ENCODE assay signal across 16 cellular contexts in the genomic region with DNA sequence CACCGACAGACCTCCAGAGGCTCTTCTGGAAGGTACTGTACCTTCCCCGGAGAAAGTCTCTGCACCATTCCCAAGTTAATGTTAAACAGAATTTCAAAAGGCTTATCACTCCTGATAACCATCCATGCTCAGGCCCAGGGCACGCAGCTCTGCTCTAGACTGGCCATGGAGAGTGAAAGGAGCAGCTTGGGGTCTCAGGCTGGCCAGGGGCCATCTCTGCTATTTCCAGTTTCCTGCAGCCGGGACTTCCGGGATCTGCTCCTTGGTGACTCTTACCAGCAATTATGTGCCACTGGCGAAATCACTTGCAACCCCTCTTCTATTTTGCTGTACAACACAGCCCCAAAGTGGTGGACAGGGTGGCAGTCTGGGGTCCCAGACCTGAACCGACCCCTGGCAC. TPM values are rescaled to one million over a fixed set of nuclear protein-coding genes. Genes with fewer than 3 reads are reported as not detected.
A peak's percentile ranks its signal among the peaks of the same experiment; 100 is the strongest.
DNase-seq lines count a peak whose midpoint lies in the region; ATAC-seq, FAIRE-seq and TF ChIP-seq lines count a peak whose summit lies in the region.
"Had no signal": no experiment of that assay in that cellular context is flagged by ENCODE, and none has a peak within 500 bp of the region (broad histone marks: within the 10 kb centered on the region; RNA-seq: fewer than 3 reads in every experiment).

No MANE protein-coding gene starts in this region.

- no peaks in the 10 kb centered on the region for H3K79me1 ChIP-seq in H1 (ENCODE audit: low read depth, low read length)

- H3K4me1 ChIP-seq in SK-N-SH (ENCODE audit: control insufficient read depth in 1 of 2, insufficient read depth in 2 of 2, low read depth in 1 of 2, low read length in 1 of 2) (peaks cover 0 to 5% of the 10 kb centered on the region in 2 experiments; a peak in 1 of 4 replicates), H1 (replicated peaks in 1 of 4; ENCODE audit: control insufficient read depth in 3 of 4, insufficient read depth in 4 of 4, low read length in 3 of 4) (peaks cover 0 to 22% (median 9%) of the 10 kb centered on the region in 4 experiments; a peak in 5 of 7 replicates), lower lobe of right lung (peaks cover 15% of the 10 kb centered on the region), vagina (peaks cover 21% of the 10 kb centered on the region)

- TF ChIP-seq POLR2A in H1 (IDR thresholded peaks at IDR 0.05; ENCODE audit: control extremely low read depth in 1 of 2, low read depth in 2 of 2, low read length in 2 of 2) (no peak), vagina (IDR thresholded peaks at IDR 0.05) (no peak)

- POLR2A ChIA-PET in SK-N-SH (lab: Yijun Ruan, JAX) (no interaction called here), H1 (lab: Charles Lee; ENCODE audit: partially characterized antibody) (interaction anchor here (0.9 to 3.9 kb wide), 8 partner anchors 9 to 51 kb away, joined by 3 to 23 read pairs (median 5); a partner anchor contains a TSS)

- no peak for TF ChIP-seq EP300 in SK-N-SH (IDR thresholded peaks at IDR 0.05; ENCODE audit: borderline replicate concordance in 1 of 2, low read depth in 1 of 2, low read length in 1 of 2)
- TF ChIP-seq EP300 in H1 (IDR thresholded peaks at IDR 0.05; ENCODE audit: borderline replicate concordance in 1 of 2, low read depth in 2 of 2, low read length in 2 of 2), result no peak

- no peak overlapping the region for H3K4me3 ChIP-seq in SK-N-SH (ENCODE audit: low read depth in 2 of 2, low read length in 1 of 2)
- H3K4me3 ChIP-seq in H1 (ENCODE audit: extremely low read depth in 1 of 4, insufficient read depth in 2 of 4, low read depth in 3 of 4, low read length in 4 of 4), result peak overlapping the region; percentile 44 to 67 (median 58); a peak in 7 of 8 replicates
- peak overlapping the region; percentile 55 for H3K4me3 ChIP-seq in lower lobe of right lung
- peak overlapping the region in 1 of 2 donors; percentile 28 for H3K4me3 ChIP-seq in vagina
- H3K4me3 ChIP-seq: A549 had no signal

- WGBS in SK-N-SH (ENCODE audit: low lambda C conversion rate), result 75% methylated on average over 7 of the region's 7 CpGs
- WGBS in H1 (ENCODE audit: extremely low coverage in 1 of 2, insufficient coverage in 1 of 2, insufficient read length in 1 of 2, insufficient replicate concordance in 2 of 2, low coverage in 1 of 2, low lambda C conversion rate in 2 of 2, missing lambda C conversion rate in 1 of 2), 2 experiments, result 88% methylated on average over 7 of the region's 7 CpGs; no CpG with 5 or more reads in 1 of the 2 experiments

- H2BK20ac ChIP-seq in H1 (ENCODE audit: low read length), result 0 out of 2 replicates have a peak overlapping the region, but pooled peaks have one; percentile 72

- H3K23ac ChIP-seq in H1 (ENCODE audit: insufficient read length), result no peak overlapping the region

- H3K4me3 Mint-ChIP-seq in immature natural killer cell, result no peak overlapping the region
- H3K4me3 Mint-ChIP-seq: activated CD8-positive, alpha-beta memory T cell treated with anti-CD3 and anti-CD28 coated beads, Interleukin-2, amount 10 ng/mL, durations not matched to agents 7 days and 5 days; activated naive CD8-positive, alpha-beta T cell treated with anti-CD3 and anti-CD28 coated beads for 36 hours had no signal

- peaks cover 0 to 2% of the 10 kb centered on the region in 2 donors for H3K4me1 Mint-ChIP-seq in immature natural killer cell
- H3K4me1 Mint-ChIP-seq: activated naive CD8-positive, alpha-beta T cell treated with anti-CD3 and anti-CD28 coated beads for 36 hours had no signal

- no peaks in the 10 kb centered on the region for H3K79me2 ChIP-seq in SK-N-SH (ENCODE audit: insufficient read depth)
- H3K79me2 ChIP-seq in H1 (ENCODE audit: control insufficient read depth in 1 of 2, insufficient read depth in 2 of 2, low read length in 2 of 2), result no peaks in the 10 kb centered on the region

- H4K20me1 ChIP-seq in SK-N-SH (ENCODE audit: insufficient read depth) (no peaks in the 10 kb centered on the region), H1 (replicated peaks in 1 of 2; ENCODE audit: control insufficient read depth in 1 of 2, insufficient read depth in 2 of 2, low read length in 2 of 2) (peaks cover 0 to 4% of the 10 kb centered on the region in 2 experiments)

- H3K27me3 ChIP-seq in SK-N-SH (ENCODE audit: insufficient read depth) (no peaks in the 10 kb centered on the region), H1 (replicated peaks in 1 of 4; ENCODE audit: control insufficient read depth in 3 of 4, extremely low read depth in 1 of 4, insufficient read depth in 3 of 4, low read length in 3 of 4) (no peaks in the 10 kb centered on the region), lower lobe of right lung (ENCODE audit: low read depth) (no peaks in the 10 kb centered on the region), vagina (no peaks in the 10 kb centered on the region)

- H3K27ac ChIP-seq in SK-N-SH (ENCODE audit: low read depth in 2 of 2, low read length in 1 of 2), result no peak overlapping the region; a peak in 1 of 4 replicates
- H3K27ac ChIP-seq in H1 (ENCODE audit: low read depth, low read length), result no peak overlapping the region
- H3K27ac ChIP-seq in lower lobe of right lung, result peak overlapping the region; percentile 63
- H3K27ac ChIP-seq in vagina, result peak overlapping the region; percentile 2
- H3K27ac ChIP-seq: A549 had no signal

- no peak overlapping the region for H3K14ac ChIP-seq in H1 (ENCODE audit: insufficient read length)

- H3K9ac ChIP-seq in SK-N-SH (no peak overlapping the region), H1 (replicated peaks in 1 of 4; ENCODE audit: extremely low read depth in 1 of 4, low read depth in 3 of 4, low read length in 3 of 4) (peak overlapping the region in 2 of 4 experiments; percentile 4 to 13; a peak in 2 of 7 replicates)

- H2AK5ac ChIP-seq in H1 (ENCODE audit: low read depth, low read length), result no peak overlapping the region

- FAIRE-seq in H1 (lab: Jason Lieb, UNC), result no peak
- FAIRE-seq: A549 had no signal

- H2AFZ ChIP-seq in SK-N-SH (ENCODE audit: low read depth) (no peak overlapping the region), H1 (ENCODE audit: low read length) (no peak overlapping the region)

- TF ChIP-seq RAD21 in SK-N-SH (IDR thresholded peaks at IDR 0.05; ENCODE audit: low read length) (no peak), H1 (IDR thresholded peaks at IDR 0.05 in 1 of 2, conservative IDR thresholded peaks at IDR 0.05 in 1 of 2; ENCODE audit: low read depth in 2 of 2, low read length in 2 of 2) (no peak)

- no peaks in the 10 kb centered on the region for H3K9me3 Mint-ChIP-seq in immature natural killer cell
- H3K9me3 Mint-ChIP-seq: activated naive CD8-positive, alpha-beta T cell treated with anti-CD3 and anti-CD28 coated beads for 36 hours; nephron progenitor cell had no signal

- intact Hi-C loops in lower lobe of right lung (cut with DNase I) (no loop called here), vagina (cut with DNase I) (no loop called here)

- H3K4me2 ChIP-seq in SK-N-SH (no peak overlapping the region), H1 (ENCODE audit: insufficient read depth in 1 of 2, low read depth in 2 of 2, low read length in 2 of 2) (peak overlapping the region; percentile 70 to 79)
- H3K4me2 ChIP-seq: A549 had no signal

- no peak overlapping the region for H3K27ac Mint-ChIP-seq in immature natural killer cell
- H3K27ac Mint-ChIP-seq: activated CD8-positive, alpha-beta memory T cell treated with anti-CD3 and anti-CD28 coated beads, Interleukin-2, amount 10 ng/mL, durations not matched to agents 7 days and 5 days; activated naive CD8-positive, alpha-beta T cell treated with anti-CD3 and anti-CD28 coated beads for 36 hours; nephron progenitor cell had no signal

- no peak overlapping the region for H4K5ac ChIP-seq in H1 (ENCODE audit: insufficient read length, low read depth, low read length)

- peaks cover 0 to 10% (median 5%) of the 10 kb centered on the region in 3 donors for H3K36me3 Mint-ChIP-seq in immature natural killer cell
- H3K36me3 Mint-ChIP-seq: activated naive CD8-positive, alpha-beta T cell treated with anti-CD3 and anti-CD28 coated beads for 36 hours had no signal

- DNase-seq in SK-N-SH (peak; percentile 61), H1 (ENCODE audit: low read depth in 1 of 2, low spot score in 2 of 2) (no peak), lower lobe of right lung (no peak), vagina (ENCODE audit: extremely low spot score in 2 of 2) (no peak), immature natural killer cell (no peak), omental fat pad (ENCODE audit: low spot score) (no peak), GM03348 (ENCODE audit: low spot score) (no peak)
- DNase-seq: activated CD8-positive, alpha-beta memory T cell treated with anti-CD3 and anti-CD28 coated beads, Interleukin-2, amount 10 ng/mL, durations not matched to agents 7 days and 5 days; activated naive CD8-positive, alpha-beta T cell treated with anti-CD3 and anti-CD28 coated beads for 36 hours; NCI-H524 treated with DMSO at 0.1 percent for 48 hours had no signal

- no peak overlapping the region for H3K4ac ChIP-seq in H1 (replicated peaks; ENCODE audit: insufficient read length, low read depth, low read length)

- H3K9me3 ChIP-seq in SK-N-SH, result no peaks in the 10 kb centered on the region
- no peaks in the 10 kb centered on the region for H3K9me3 ChIP-seq in H1 (ENCODE audit: insufficient read depth in 2 of 2, low read depth in 1 of 2, low read length in 1 of 2)
- H3K9me3 ChIP-seq in lower lobe of right lung, result no peaks in the 10 kb centered on the region
- no peaks in the 10 kb centered on the region for H3K9me3 ChIP-seq in vagina
- H3K9me3 ChIP-seq: A549 had no signal

- H3F3A ChIP-seq in SK-N-SH (replicated peaks; ENCODE audit: insufficient read depth), result peaks cover 6% of the 10 kb centered on the region

- CTCF ChIA-PET in SK-N-SH (lab: Yijun Ruan, JAX), result interaction anchor here (1.2 to 1.6 kb wide), 3 partner anchors 12 to 88 kb away, joined by 3 to 5 read pairs (median 3); no protein-coding TSS in a partner anchor
- CTCF ChIA-PET in H1 (lab: Charles Lee; ENCODE audit: partially characterized antibody), result interaction anchor here (0.8 to 6.5 kb wide), 4 partner anchors 9 to 50 kb away, joined by 3 to 69 read pairs (median 28); a partner anchor contains a TSS

- H3K18ac ChIP-seq in H1 (ENCODE audit: extremely low read depth, low read length), result no peak overlapping the region

- H2BK15ac ChIP-seq in H1 (ENCODE audit: low read length), result 0 out of 2 replicates have a peak overlapping the region, but pooled peaks have one; percentile 29

- H3K36me3 ChIP-seq in SK-N-SH (replicated peaks in 1 of 2; ENCODE audit: control insufficient read depth in 1 of 2, insufficient read depth in 2 of 2, low read length in 1 of 2) (peaks cover 17 to 20% of the 10 kb centered on the region in 2 experiments), H1 (ENCODE audit: control insufficient read depth in 2 of 4, insufficient read depth in 4 of 4, low read length in 3 of 4) (no peaks in the 10 kb centered on the region; a peak in 1 of 8 replicates), lower lobe of right lung (peaks cover 32% of the 10 kb centered on the region), vagina (peaks cover 0 to 8% of the 10 kb centered on the region in 2 donors)

- H2BK12ac ChIP-seq in H1 (ENCODE audit: low read depth, low read length), result peak overlapping the region; percentile 17; the same call in 1 of the 2 replicates

- peaks cover 0 to 4% (median 0%) of the 10 kb centered on the region in 3 donors for H3K27me3 Mint-ChIP-seq in immature natural killer cell (ENCODE audit: low read depth in 3 of 3)
- H3K27me3 Mint-ChIP-seq: activated CD8-positive, alpha-beta memory T cell treated with anti-CD3 and anti-CD28 coated beads, Interleukin-2, amount 10 ng/mL, durations not matched to agents 7 days and 5 days; activated naive CD8-positive, alpha-beta T cell treated with anti-CD3 and anti-CD28 coated beads for 36 hours had no signal

- H2BK120ac ChIP-seq in H1 (replicated peaks; ENCODE audit: low read depth, low read length), result no peak overlapping the region

- TF ChIP-seq CTCF in SK-N-SH (IDR thresholded peaks at IDR 0.05), result no peak
- no peak for TF ChIP-seq CTCF in H1 (IDR thresholded peaks at IDR 0.05; ENCODE audit: control extremely low read depth in 1 of 3, insufficient read depth in 1 of 3, low read depth in 1 of 3, low read length in 3 of 3)
- TF ChIP-seq CTCF in lower lobe of right lung (IDR thresholded peaks at IDR 0.05), result no peak
- TF ChIP-seq CTCF in vagina (IDR thresholded peaks at IDR 0.05), result no peak
- TF ChIP-seq CTCF in omental fat pad (IDR thresholded peaks at IDR 0.05), result no peak

- peaks cover 6% of the 10 kb centered on the region; the same call in 1 of the 2 replicates for H3K23me2 ChIP-seq in H1 (ENCODE audit: low read depth, low read length)

- ATAC-seq in SK-N-SH treated with all-trans-retinoic acid at 6 μM for 48 hours (no peak; the same call in 2 of the 3 replicates), lower lobe of right lung (peak in 1 of 2 donors; percentile 2), omental fat pad (ENCODE audit: low FRiP score) (no peak)
- ATAC-seq: activated CD8-positive, alpha-beta memory T cell treated with anti-CD3 and anti-CD28 coated beads, Interleukin-2, amount 10 ng/mL, durations not matched to agents 7 days and 5 days had no signal

- H3K56ac ChIP-seq in H1 (replicated peaks; ENCODE audit: insufficient read length, low read depth, low read length), result no peak overlapping the region

- H3K9me2 ChIP-seq in SK-N-SH, result no peaks in the 10 kb centered on the region

- H4K91ac ChIP-seq in H1 (replicated peaks; ENCODE audit: insufficient read length, low read length), result peak overlapping the region; percentile 65

- peak overlapping the region; percentile 57 for H4K8ac ChIP-seq in H1 (ENCODE audit: extremely low read depth, insufficient read depth, low read length)

- H2BK5ac ChIP-seq in H1 (ENCODE audit: low read depth, low read length), result peak overlapping the region; percentile 75

RNA-seq across cellular contexts. Expression of a gene that starts 6.0 kb away (rescaled TPM):
- polyA plus RNA-seq in SK-N-SH (2012; rRNA removed), result 24.0 and 29.0 TPM in 2 replicates
- 4.8 and 8.1 TPM in 2 replicates for polyA plus RNA-seq in SK-N-SH (2012; cell fraction: cytosol; rRNA removed)
- polyA plus RNA-seq in SK-N-SH (2012; cell fraction: nucleus; rRNA removed), result 139 and 167 TPM in 2 replicates
- 5.5 and 5.9 TPM in 2 replicates for total RNA-seq in H1 (2021; fragmentation: NEBNext Ultra II Directional; extraction: Animal tissue kit (Norgen Biotek cat#: 25700))
- 7.6 and 11.1 TPM in 2 replicates for polyA plus RNA-seq in H1 (2011; rRNA removed)
- polyA plus RNA-seq in H1 (2011; cell fraction: cytosol; rRNA removed), result 7.0 TPM
- 21.7 TPM for polyA plus RNA-seq in H1 (2011; cell fraction: nucleus; rRNA removed)
- polyA plus RNA-seq in H1 (2012, experiment 1 of 2), result 3.8 to 6.3 TPM (median 4.8 TPM) in 4 replicates
- 3.7 TPM for polyA plus RNA-seq in H1 (2012, experiment 2 of 2)
- polyA plus RNA-seq in H1 (2013, experiment 1 of 2), result 3.6 TPM
- polyA plus RNA-seq in H1 (2013, experiment 2 of 2), result 2.9 TPM
- polyA minus RNA-seq in H1 (2011; rRNA and poly(A)+ RNA removed), result 2.7 and 5.7 TPM in 2 replicates
- 2.6 TPM for polyA minus RNA-seq in H1 (2011; cell fraction: cytosol; rRNA and poly(A)+ RNA removed)
- 6.4 TPM for polyA minus RNA-seq in H1 (2011; cell fraction: nucleus; rRNA and poly(A)+ RNA removed)
- 11.1 TPM for total RNA-seq in lower lobe of right lung
- total RNA-seq in vagina, result 8.6 TPM
- 1 to 10 TPM in 1 of 3 donors, under 1 TPM in 1, not detected in 1; 0.32 to 1.4 TPM for polyA plus RNA-seq in immature natural killer cell
- 100 to 1,000 TPM in 1 of 4 donors, 10 to 100 TPM in 3; 43.3 to 280 (median 60.5) TPM for total RNA-seq in omental fat pad

RNA-seq across cellular contexts. Expression of a gene that starts 13.2 kb away (rescaled TPM):
- polyA plus RNA-seq in SK-N-SH (2012; rRNA removed), result 1,071 and 1,313 TPM in 2 replicates
- 949 and 1,101 TPM in 2 replicates for polyA plus RNA-seq in SK-N-SH (2012; cell fraction: cytosol; rRNA removed)
- polyA plus RNA-seq in SK-N-SH (2012; cell fraction: nucleus; rRNA removed), result 516 and 580 TPM in 2 replicates
- total RNA-seq in H1 (2021; fragmentation: NEBNext Ultra II Directional; extraction: Animal tissue kit (Norgen Biotek cat#: 25700)), result 122 and 128 TPM in 2 replicates
- 195 and 246 TPM in 2 replicates for polyA plus RNA-seq in H1 (2011; rRNA removed)
- 294 TPM for polyA plus RNA-seq in H1 (2011; cell fraction: cytosol; rRNA removed)
- 158 TPM for polyA plus RNA-seq in H1 (2011; cell fraction: nucleus; rRNA removed)
- polyA plus RNA-seq in H1 (2012, experiment 1 of 2), result 116 to 183 TPM (median 179 TPM) in 4 replicates
- polyA plus RNA-seq in H1 (2012, experiment 2 of 2), result 229 TPM
- polyA plus RNA-seq in H1 (2013, experiment 1 of 2), result 101 TPM
- 103 TPM for polyA plus RNA-seq in H1 (2013, experiment 2 of 2)
- 58.6 and 63.0 TPM in 2 replicates for polyA minus RNA-seq in H1 (2011; rRNA and poly(A)+ RNA removed)
- polyA minus RNA-seq in H1 (2011; cell fraction: cytosol; rRNA and poly(A)+ RNA removed), result 42.5 TPM
- polyA minus RNA-seq in H1 (2011; cell fraction: nucleus; rRNA and poly(A)+ RNA removed), result 30.6 TPM
- 133 TPM for total RNA-seq in lower lobe of right lung
- total RNA-seq in vagina, result 204 TPM
- polyA plus RNA-seq in immature natural killer cell, result 100 to 1,000 TPM; 224 to 384 (median 327) TPM
- total RNA-seq in omental fat pad, result 100 to 1,000 TPM; 243 to 384 (median 344) TPM

RNA-seq across cellular contexts. Expression of a gene that starts 13.7 kb away (rescaled TPM):
- polyA plus RNA-seq in SK-N-SH (2012; rRNA removed), result 71.6 and 101 TPM in 2 replicates
- polyA plus RNA-seq in SK-N-SH (2012; cell fraction: cytosol; rRNA removed), result 71.5 and 71.8 TPM in 2 replicates
- 53.6 and 77.5 TPM in 2 replicates for polyA plus RNA-seq in SK-N-SH (2012; cell fraction: nucleus; rRNA removed)
- total RNA-seq in H1 (2021; fragmentation: NEBNext Ultra II Directional; extraction: Animal tissue kit (Norgen Biotek cat#: 25700)), result 59.9 and 61.7 TPM in 2 replicates
- polyA plus RNA-seq in H1 (2011; rRNA removed), result 38.2 and 48.9 TPM in 2 replicates
- 42.0 TPM for polyA plus RNA-seq in H1 (2011; cell fraction: cytosol; rRNA removed)
- 34.7 TPM for polyA plus RNA-seq in H1 (2011; cell fraction: nucleus; rRNA removed)
- 42.1 to 47.7 TPM (median 44.9 TPM) in 4 replicates for polyA plus RNA-seq in H1 (2012, experiment 1 of 2)
- 69.3 TPM for polyA plus RNA-seq in H1 (2012, experiment 2 of 2)
- polyA plus RNA-seq in H1 (2013, experiment 1 of 2), result 54.8 TPM
- polyA plus RNA-seq in H1 (2013, experiment 2 of 2), result 58.5 TPM
- 10.5 and 11.1 TPM in 2 replicates for polyA minus RNA-seq in H1 (2011; rRNA and poly(A)+ RNA removed)
- 18.8 TPM for polyA minus RNA-seq in H1 (2011; cell fraction: cytosol; rRNA and poly(A)+ RNA removed)
- 10.6 TPM for polyA minus RNA-seq in H1 (2011; cell fraction: nucleus; rRNA and poly(A)+ RNA removed)
- 55.4 TPM for total RNA-seq in lower lobe of right lung
- 55.2 TPM for total RNA-seq in vagina
- polyA plus RNA-seq in immature natural killer cell, result 100 to 1,000 TPM in 2 of 3 donors, 10 to 100 TPM in 1; 88.2 to 135 (median 116) TPM
- total RNA-seq in omental fat pad, result 100 to 1,000 TPM in 1 of 4 donors, 10 to 100 TPM in 3; 54.6 to 113 (median 77.1) TPM

RNA-seq across cellular contexts. Expression of a gene that starts 14.3 kb away (rescaled TPM):
- polyA plus RNA-seq in SK-N-SH (2012; rRNA removed) (134 and 276 TPM in 2 replicates), H1 (2011; rRNA removed) (28.4 and 57.0 TPM in 2 replicates), immature natural killer cell (10 to 100 TPM; 19.6 to 28.6 (median 26.6) TPM)
- 143 and 163 TPM in 2 replicates for polyA plus RNA-seq in SK-N-SH (2012; cell fraction: cytosol; rRNA removed)
- 295 and 343 TPM in 2 replicates for polyA plus RNA-seq in SK-N-SH (2012; cell fraction: nucleus; rRNA removed)
- total RNA-seq in H1 (2021; fragmentation: NEBNext Ultra II Directional; extraction: Animal tissue kit (Norgen Biotek cat#: 25700)), result 43.1 and 47.2 TPM in 2 replicates
- polyA plus RNA-seq in H1 (2011; cell fraction: cytosol; rRNA removed), result 26.9 TPM
- 83.2 TPM for polyA plus RNA-seq in H1 (2011; cell fraction: nucleus; rRNA removed)
- 39.5 to 45.8 TPM (median 44.6 TPM) in 4 replicates for polyA plus RNA-seq in H1 (2012, experiment 1 of 2)
- 42.4 TPM for polyA plus RNA-seq in H1 (2012, experiment 2 of 2)
- 80.5 TPM for polyA plus RNA-seq in H1 (2013, experiment 1 of 2)
- 71.8 TPM for polyA plus RNA-seq in H1 (2013, experiment 2 of 2)
- 12.3 and 19.4 TPM in 2 replicates for polyA minus RNA-seq in H1 (2011; rRNA and poly(A)+ RNA removed)
- polyA minus RNA-seq in H1 (2011; cell fraction: cytosol; rRNA and poly(A)+ RNA removed), result 26.1 TPM
- polyA minus RNA-seq in H1 (2011; cell fraction: nucleus; rRNA and poly(A)+ RNA removed), result 26.9 TPM
- total RNA-seq in lower lobe of right lung (87.9 TPM), vagina (41.5 TPM), omental fat pad (10 to 100 TPM; 41.1 to 68.5 (median 51.6) TPM)

RNA-seq across cellular contexts. Expression of a gene that starts 30.8 kb away (rescaled TPM):
- not detected in 2 replicates for polyA plus RNA-seq in SK-N-SH (2012; rRNA removed)
- polyA plus RNA-seq in SK-N-SH (2012; cell fraction: cytosol; rRNA removed), result not detected in 2 replicates
- not detected in 2 replicates for polyA plus RNA-seq in SK-N-SH (2012; cell fraction: nucleus; rRNA removed)
- 0.82 TPM in 1 of 2 replicates, not detected in the other for total RNA-seq in H1 (2021; fragmentation: NEBNext Ultra II Directional; extraction: Animal tissue kit (Norgen Biotek cat#: 25700))
- polyA plus RNA-seq in H1 (2011; rRNA removed), result 0.21 and 0.58 TPM in 2 replicates
- polyA plus RNA-seq in H1 (2011; cell fraction: cytosol; rRNA removed), result 0.48 TPM
- 0.76 TPM for polyA plus RNA-seq in H1 (2011; cell fraction: nucleus; rRNA removed)
- polyA plus RNA-seq in H1 (2012, experiment 1 of 2), result 0.23 to 0.61 TPM (median 0.24 TPM) in 3 of 4 replicates, not detected in the other
- polyA plus RNA-seq in H1 (2012, experiment 2 of 2), result 0.14 TPM
- polyA plus RNA-seq in H1 (2013, experiment 1 of 2), result 0.59 TPM
- polyA plus RNA-seq in H1 (2013, experiment 2 of 2), result 0.72 TPM
- 1.9 TPM in 1 of 2 replicates, not detected in the other for polyA minus RNA-seq in H1 (2011; rRNA and poly(A)+ RNA removed)
- not detected for polyA minus RNA-seq in H1 (2011; cell fraction: cytosol; rRNA and poly(A)+ RNA removed)
- 1.3 TPM for polyA minus RNA-seq in H1 (2011; cell fraction: nucleus; rRNA and poly(A)+ RNA removed)
- total RNA-seq in lower lobe of right lung, result not detected
- not detected for total RNA-seq in vagina
- polyA plus RNA-seq in immature natural killer cell, result not detected
- not detected for total RNA-seq in omental fat pad
- total RNA-seq: activated CD8-positive, alpha-beta memory T cell treated with anti-CD3 and anti-CD28 coated beads, Interleukin-2, amount 10 ng/mL, durations not matched to agents 7 days and 5 days; activated naive CD8-positive, alpha-beta T cell treated with anti-CD3 and anti-CD28 coated beads for 36 hours; Right ventricle myocardium inferior; skeletal muscle tissue; temporal lobe had no signal

Comparison
In these comparisons a context has a peak if more than half of its experiments do, and no peak if none do; other contexts are left out.
1. H3K27ac ChIP-seq: peak in lower lobe of right lung (single experiment) and vagina (single experiment); none in SK-N-SH (0 of 2) and H1 (single experiment).
2. H3K4me3 ChIP-seq: peak in H1 (4 of 4) and lower lobe of right lung (single experiment); none in SK-N-SH (0 of 2).